11 cellular contexts compared by ENCODE assay signal in genomic region chr2:10325278-10326145, GRCh38. TPM values are rescaled to one million over a fixed set of nuclear protein-coding genes. Genes with fewer than 3 reads are reported as not detected.
DNase-seq lines count a peak whose midpoint lies in the region; ATAC-seq and TF ChIP-seq lines count a peak whose summit lies in the region.
"Had no signal": no experiment of that assay in that cellular context is flagged by ENCODE, and none has a peak within 500 bp of the region (broad histone marks: within the 10 kb centered on the region; RNA-seq: fewer than 3 reads in every experiment).

No MANE protein-coding gene starts in this region.

- H3K4me3 ChIP-seq in naive thymus-derived CD4-positive, alpha-beta T cell (ENCODE audit: low read length) = no peak overlapping the region
- H3K4me3 ChIP-seq: skin epidermis had no signal

- intact Hi-C loops in naive thymus-derived CD4-positive, alpha-beta T cell (cut with micrococcal nuclease) = no loop called here

- no peaks in the 10 kb centered on the region for H3K36me3 ChIP-seq in naive thymus-derived CD4-positive, alpha-beta T cell (ENCODE audit: control insufficient read depth in 2 of 3, insufficient read depth in 3 of 3, low read length in 3 of 3)

- peaks cover 15 to 50% of the 10 kb centered on the region in 2 donors for H3K4me1 ChIP-seq in naive thymus-derived CD4-positive, alpha-beta T cell (ENCODE audit: control insufficient read depth in 2 of 2, insufficient read depth in 2 of 2, low read length in 2 of 2)

- POLR2A ChIA-PET in WTC11 (lab: Charles Lee) = no interaction called here
- POLR2A ChIA-PET in naive thymus-derived CD4-positive, alpha-beta T cell (lab: Charles Lee) = interaction anchor here (3.0 kb wide), 1 partner anchor 17 kb away, joined by 18 read pairs; no protein-coding TSS in a partner anchor

- no peaks in the 10 kb centered on the region for H3K27me3 ChIP-seq in naive thymus-derived CD4-positive, alpha-beta T cell (ENCODE audit: control insufficient read depth in 2 of 2, insufficient read depth in 2 of 2, low read length in 2 of 2)

- H3K27me3 Mint-ChIP-seq in WTC11 (ENCODE audit: low read depth) = no peaks in the 10 kb centered on the region
- no peaks in the 10 kb centered on the region for H3K27me3 Mint-ChIP-seq in naive thymus-derived CD4-positive, alpha-beta T cell

- peak overlapping the region; percentile 78 for H3K27ac Mint-ChIP-seq in WTC11
- H3K27ac Mint-ChIP-seq in naive thymus-derived CD4-positive, alpha-beta T cell = peak overlapping the region in 8 of 9 donors; percentile 93 to 99 (median 98)

- CTCF ChIA-PET in WTC11 (lab: Charles Lee) = interaction anchor here (0.7 to 1.4 kb wide), 6 partner anchors 20 to 73 kb away, joined by 3 to 7 read pairs (median 3); no protein-coding TSS in a partner anchor
- CTCF ChIA-PET in naive thymus-derived CD4-positive, alpha-beta T cell (lab: Charles Lee) = interaction anchor here (1.0 kb wide), 1 partner anchor 191 kb away, joined by 3 read pairs; no protein-coding TSS in a partner anchor

- DNase-seq in DMS153 (lab: John Stamatoyannopoulos, UW) (peak; percentile 58), DMS153 treated with DMSO at 0.1 percent for 48 hours (lab: John Stamatoyannopoulos, UW; ENCODE audit: unreplicated experiment) (no peak), MV-4-11 (lab: John Stamatoyannopoulos, UW) (peak; percentile 26), WTC11 (ENCODE audit: low spot score) (no peak), SIG-M5 treated with dmso at 0.1 percent for 504 hours (lab: John Stamatoyannopoulos, UW; ENCODE audit: unreplicated experiment) (no peak), foreskin melanocyte (no peak)
- DNase-seq in naive thymus-derived CD4-positive, alpha-beta T cell = no peak
- no peak for DNase-seq in NK-92 treated with Interleukin-12 subunit alpha and Interleukin-12 subunit beta, amount 100 ng/mL, for 24 hours (lab: John Stamatoyannopoulos, UW)
- DNase-seq: 8988T, T-helper 9 cell had no signal

- no peak for ATAC-seq in WTC11
- ATAC-seq in naive thymus-derived CD4-positive, alpha-beta T cell = no peak

- H3K9me3 Mint-ChIP-seq in WTC11 = peaks cover 9% of the 10 kb centered on the region
- peaks cover 0 to 3% (median 0%) of the 10 kb centered on the region in 11 donors for H3K9me3 Mint-ChIP-seq in naive thymus-derived CD4-positive, alpha-beta T cell

- no peak for TF ChIP-seq CTCF in WTC11 (IDR thresholded peaks at IDR 0.05)

- H3K4me1 Mint-ChIP-seq in WTC11 = peaks cover 63% of the 10 kb centered on the region
- peaks cover 51 to 97% (median 88%) of the 10 kb centered on the region in 7 donors for H3K4me1 Mint-ChIP-seq in naive thymus-derived CD4-positive, alpha-beta T cell

- no peak overlapping the region for H3K4me3 Mint-ChIP-seq in WTC11
- peak overlapping the region in 9 of 10 donors; percentile 5 to 86 (median 51) for H3K4me3 Mint-ChIP-seq in naive thymus-derived CD4-positive, alpha-beta T cell

- H3K36me3 Mint-ChIP-seq in WTC11 = peaks cover 8% of the 10 kb centered on the region; the same call in 1 of the 2 replicates
- H3K36me3 Mint-ChIP-seq in naive thymus-derived CD4-positive, alpha-beta T cell = peaks cover 4 to 25% (median 21%) of the 10 kb centered on the region in 5 donors

- H3K27ac ChIP-seq in naive thymus-derived CD4-positive, alpha-beta T cell (ENCODE audit: low read depth, low read length) = no peak overlapping the region
- H3K27ac ChIP-seq: skin epidermis had no signal

- no peaks in the 10 kb centered on the region for H3K9me3 ChIP-seq in naive thymus-derived CD4-positive, alpha-beta T cell (ENCODE audit: control insufficient read depth in 2 of 3, low read length in 3 of 3)

TF ChIP-seq in WTC11, 78 proteins besides CTCF, POLR2A, EP300 and RAD21:
- no peak for TF ChIP-seq ZNF219 (CRISPR knock-in tag; IDR thresholded peaks at IDR 0.05; ENCODE audit: borderline replicate concordance)

RNA-seq across cellular contexts. Expression of gene HPCAL1, which starts 22.8 kb away (rescaled TPM):
- total RNA-seq in WTC11 (2021) = 10.5 to 12.4 TPM (median 11.8 TPM) in 3 replicates
- total RNA-seq in naive thymus-derived CD4-positive, alpha-beta T cell = 10 to 100 TPM; 44.9 to 90.5 (median 65.8) TPM
- 100 to 1,000 TPM; 105 to 137 TPM for polyA plus RNA-seq in naive thymus-derived CD4-positive, alpha-beta T cell

Comparison
In these comparisons a context has a peak if more than half of its experiments do, and no peak if none do; other contexts are left out.
1. DNase-seq: peak in DMS153 (single experiment) and MV-4-11 (single experiment); none in DMS153 treated with DMSO at 0.1 percent for 48 hours (single experiment), WTC11 (single experiment), naive thymus-derived CD4-positive, alpha-beta T cell (0 of 9), SIG-M5 treated with dmso at 0.1 percent for 504 hours (single experiment), NK-92 treated with Interleukin-12 subunit alpha and Interleukin-12 subunit beta, amount 100 ng/mL, for 24 hours (single experiment) and foreskin melanocyte (single experiment).